ENCODE assay signal across 1 cellular context in genomic region chr6:113633638-113634037, GRCh38.
TF ChIP-seq lines count a peak whose summit lies in the region.

No MANE protein-coding gene starts in this region.

TF ChIP-seq in GM12878, 131 proteins besides CTCF, POLR2A, EP300 and RAD21:
- 0 out of 2 replicates have a peak, but pooled peaks have one; percentile 14 for TF ChIP-seq ATF7 (IDR thresholded peaks at IDR 0.05; ENCODE audit: low read depth)
- no peak for TF ChIP-seq RELA (IDR thresholded peaks at IDR 0.05; ENCODE audit: borderline replicate concordance, partially characterized antibody)
